Comparison of ENCODE assay signal across 40 cellular contexts in genomic region chr2:75537658-75538057, GRCh38. TPM values are rescaled to one million over a fixed set of nuclear protein-coding genes. Genes with fewer than 3 reads are reported as not detected.
"Had no signal": no experiment of that assay in that cellular context is flagged by ENCODE, and none has a peak within 500 bp of the region (broad histone marks: within the 10 kb centered on the region; RNA-seq: fewer than 3 reads in every experiment).

No MANE protein-coding gene starts in this region.

- H3K27me3 Mint-ChIP-seq: activated naive CD4-positive, alpha-beta T cell treated with anti-CD3 and anti-CD28 coated beads, Interleukin-2, amount 10 ng/mL, durations not matched to agents 7 days and 5 days; central memory CD8-positive, alpha-beta T cell had no signal

- H3K27ac Mint-ChIP-seq: activated naive CD4-positive, alpha-beta T cell treated with anti-CD3 and anti-CD28 coated beads for 36 hours; activated naive CD4-positive, alpha-beta T cell treated with anti-CD3 and anti-CD28 coated beads, Interleukin-2, amount 10 ng/mL, durations not matched to agents 7 days and 5 days; activated naive CD4-positive, alpha-beta T cell treated with anti-CD3 and anti-CD28 coated beads, Interleukin-2, amount 50 U/mL, for 24 hours; activated naive CD4-positive, alpha-beta T cell treated with anti-CD3 and anti-CD28 coated beads, Interleukin-2, amount 50 U/mL, for 72 hours; activated naive CD8-positive, alpha-beta T cell; activated naive CD8-positive, alpha-beta T cell treated with anti-CD3 and anti-CD28 coated beads for 36 hours; activated naive CD8-positive, alpha-beta T cell treated with anti-CD3 and anti-CD28 coated beads, Interleukin-2, amount 10 ng/mL, durations not matched to agents 7 days and 5 days; activated naive CD8-positive, alpha-beta T cell treated with anti-CD3 and anti-CD28 coated beads, Interleukin-2, amount 50 U/mL, for 24 hours; activated T-cell treated with anti-CD3 and anti-CD28 coated beads, Interleukin-2, amount 50 U/mL, for 24 hours; activated T-cell treated with anti-CD3 and anti-CD28 coated beads, Interleukin-2, amount 50 U/mL, for 72 hours; activated T-helper 1 cell treated with anti-CD3 and anti-CD28 coated beads, Interleukin-12 subunit alpha, Interleukin-12 subunit beta, Interleukin-2, Interleukin-4 antibody, amounts not matched to agents 30 ng/mL and 10 ng/mL and 1 ng/mL, durations not matched to agents 14 hours and 24 hours and 36 hours; activated T-helper 17 cell treated with anti-CD3 and anti-CD28 coated beads, Interleukin-2, amount 50 U/mL, for 72 hours; activated T-helper 2 cell treated with anti-CD3 and anti-CD28 coated beads, Interferon-gamma antibody, Interleukin-2, Interleukin-4, amounts not matched to agents 10 μg/mL and 5 μg/mL and 100 μg/mL, durations not matched to agents 14 hours and 24 hours and 36 hours; brain had no signal

- H3K9me3 ChIP-seq: adrenal gland, ascending aorta, body of pancreas, breast epithelium had no signal

- H3K36me3 ChIP-seq: adrenal gland, ascending aorta, breast epithelium, cardiac muscle cell had no signal

- ATAC-seq: activated naive CD4-positive, alpha-beta T cell treated with anti-CD3 and anti-CD28 coated beads, Interleukin-2, amount 50 U/mL, for 72 hours; activated naive CD8-positive, alpha-beta T cell treated with anti-CD3 and anti-CD28 coated beads, Interleukin-2, amount 50 U/mL, for 24 hours; activated T-cell treated with anti-CD3 and anti-CD28 coated beads, Interleukin-2, amount 50 U/mL, for 4 hours; activated T-cell treated with anti-CD3 and anti-CD28 coated beads, Interleukin-2, amount 50 U/mL, for 72 hours; activated T-helper 17 cell treated with anti-CD3 and anti-CD28 coated beads, Interleukin-2, amount 50 U/mL, for 72 hours; body of pancreas had no signal

- H3K4me1 ChIP-seq: adrenal gland, ascending aorta, body of pancreas, breast epithelium had no signal

- H3K4me1 Mint-ChIP-seq: activated naive CD4-positive, alpha-beta T cell treated with anti-CD3 and anti-CD28 coated beads, Interleukin-2, amount 10 ng/mL, durations not matched to agents 7 days and 5 days; activated naive CD4-positive, alpha-beta T cell treated with anti-CD3 and anti-CD28 coated beads, Interleukin-2, amount 50 U/mL, for 24 hours; activated naive CD8-positive, alpha-beta T cell treated with anti-CD3 and anti-CD28 coated beads for 36 hours; activated naive CD8-positive, alpha-beta T cell treated with anti-CD3 and anti-CD28 coated beads, Interleukin-2, amount 10 ng/mL, durations not matched to agents 7 days and 5 days; activated naive CD8-positive, alpha-beta T cell treated with anti-CD3 and anti-CD28 coated beads, Interleukin-2, amount 50 U/mL, for 24 hours; activated T-helper 17 cell treated with anti-CD3 and anti-CD28 coated beads, Interleukin-2, amount 50 U/mL, for 72 hours; brain; central memory CD8-positive, alpha-beta T cell had no signal

- H3K36me3 Mint-ChIP-seq: activated naive CD4-positive, alpha-beta T cell treated with anti-CD3 and anti-CD28 coated beads, Interleukin-2, amount 10 ng/mL, durations not matched to agents 7 days and 5 days; activated naive CD4-positive, alpha-beta T cell treated with anti-CD3 and anti-CD28 coated beads, Interleukin-2, amount 50 U/mL, for 24 hours; activated naive CD4-positive, alpha-beta T cell treated with anti-CD3 and anti-CD28 coated beads, Interleukin-2, amount 50 U/mL, for 72 hours; activated naive CD8-positive, alpha-beta T cell; activated naive CD8-positive, alpha-beta T cell treated with anti-CD3 and anti-CD28 coated beads for 36 hours; activated naive CD8-positive, alpha-beta T cell treated with anti-CD3 and anti-CD28 coated beads, Interleukin-2, amount 10 ng/mL, durations not matched to agents 7 days and 5 days; brain had no signal

- H3K4me3 ChIP-seq: adrenal gland, ascending aorta, body of pancreas, breast epithelium, cardiac muscle cell had no signal

- DNase-seq: activated effector memory CD4-positive, alpha-beta T cell treated with anti-CD3 and anti-CD28 coated beads, Interleukin-2, amount 50 U/mL, for 16 hours; activated effector memory CD4-positive, alpha-beta T cell treated with Interleukin-2 at 50 U/mL for 16 hours; activated gamma-delta T cell; activated gamma-delta T cell treated with Interleukin-2 at 50 U/mL for 16 hours; activated naive CD4-positive, alpha-beta T cell; activated naive CD4-positive, alpha-beta T cell treated with anti-CD3 and anti-CD28 coated beads for 36 hours; activated naive CD4-positive, alpha-beta T cell treated with anti-CD3 and anti-CD28 coated beads, Interleukin-2, amount 10 ng/mL, durations not matched to agents 7 days and 5 days; activated naive CD4-positive, alpha-beta T cell treated with anti-CD3 and anti-CD28 coated beads, Interleukin-2, amount 50 U/mL, for 16 hours; activated naive CD4-positive, alpha-beta T cell treated with Interleukin-2 at 50 U/mL for 16 hours; activated naive CD8-positive, alpha-beta T cell treated with anti-CD3 and anti-CD28 coated beads for 36 hours; activated naive CD8-positive, alpha-beta T cell treated with anti-CD3 and anti-CD28 coated beads, Interleukin-2, amount 10 ng/mL, durations not matched to agents 7 days and 5 days; activated naive CD8-positive, alpha-beta T cell treated with anti-CD3 and anti-CD28 coated beads, Interleukin-2, amount 50 U/mL, for 24 hours; activated T-cell treated with anti-CD3 and anti-CD28 coated beads, Interleukin-2, amount 50 U/mL, for 1 hour; activated T-cell treated with anti-CD3 and anti-CD28 coated beads, Interleukin-2, amount 50 U/mL, for 24 hours; activated T-cell treated with anti-CD3 and anti-CD28 coated beads, Interleukin-2, amount 50 U/mL, for 4 hours; activated T-cell treated with anti-CD3 and anti-CD28 coated beads, Interleukin-2, amount 50 U/mL, for 48 hours; activated T-cell treated with anti-CD3 and anti-CD28 coated beads, Interleukin-2, amount 50 U/mL, for 72 hours; amniotic stem cell; amygdala; anterior cingulate cortex; aorta; body of pancreas; brain microvascular endothelial cell; caudate nucleus; central memory CD4-positive, alpha-beta T cell; cerebellar nuclear complex had no signal

- H3K27me3 ChIP-seq: adrenal gland, ascending aorta, body of pancreas, brain microvascular endothelial cell, breast epithelium, cardiac muscle cell had no signal

- FAIRE-seq: astrocyte, bronchial epithelial cell had no signal

- H3K9me3 Mint-ChIP-seq: activated naive CD4-positive, alpha-beta T cell treated with anti-CD3 and anti-CD28 coated beads for 36 hours; activated naive CD4-positive, alpha-beta T cell treated with anti-CD3 and anti-CD28 coated beads, Interleukin-2, amount 10 ng/mL, durations not matched to agents 7 days and 5 days; activated naive CD4-positive, alpha-beta T cell treated with anti-CD3 and anti-CD28 coated beads, Interleukin-2, amount 50 U/mL, for 24 hours; activated T-helper 1 cell treated with anti-CD3 and anti-CD28 coated beads, Interleukin-12 subunit alpha, Interleukin-12 subunit beta, Interleukin-2, Interleukin-4 antibody, amounts not matched to agents 30 ng/mL and 10 ng/mL and 1 ng/mL, durations not matched to agents 14 hours and 24 hours and 36 hours; activated T-helper 17 cell treated with anti-CD3 and anti-CD28 coated beads, Interleukin-2, amount 50 U/mL, for 72 hours; activated T-helper 2 cell treated with anti-CD3 and anti-CD28 coated beads, Interferon-gamma antibody, Interleukin-2, Interleukin-4, amounts not matched to agents 10 μg/mL and 5 μg/mL and 100 μg/mL, durations not matched to agents 14 hours and 24 hours and 36 hours; central memory CD8-positive, alpha-beta T cell had no signal

- H3K27ac ChIP-seq: adrenal gland, ascending aorta, body of pancreas, brain microvascular endothelial cell, breast epithelium, cardiac muscle cell had no signal

- H3K4me3 Mint-ChIP-seq: activated naive CD4-positive, alpha-beta T cell treated with anti-CD3 and anti-CD28 coated beads for 36 hours; activated naive CD4-positive, alpha-beta T cell treated with anti-CD3 and anti-CD28 coated beads, Interleukin-2, amount 10 ng/mL, durations not matched to agents 7 days and 5 days; activated naive CD4-positive, alpha-beta T cell treated with anti-CD3 and anti-CD28 coated beads, Interleukin-2, amount 50 U/mL, for 24 hours; activated naive CD8-positive, alpha-beta T cell; activated naive CD8-positive, alpha-beta T cell treated with anti-CD3 and anti-CD28 coated beads for 36 hours; activated naive CD8-positive, alpha-beta T cell treated with anti-CD3 and anti-CD28 coated beads, Interleukin-2, amount 10 ng/mL, durations not matched to agents 7 days and 5 days; activated naive CD8-positive, alpha-beta T cell treated with anti-CD3 and anti-CD28 coated beads, Interleukin-2, amount 50 U/mL, for 24 hours; activated T-cell treated with anti-CD3 and anti-CD28 coated beads, Interleukin-2, amount 50 U/mL, for 24 hours; activated T-cell treated with anti-CD3 and anti-CD28 coated beads, Interleukin-2, amount 50 U/mL, for 4 hours; activated T-cell treated with anti-CD3 and anti-CD28 coated beads, Interleukin-2, amount 50 U/mL, for 72 hours; activated T-helper 1 cell treated with anti-CD3 and anti-CD28 coated beads, Interleukin-12 subunit alpha, Interleukin-12 subunit beta, Interleukin-2, Interleukin-4 antibody, amounts not matched to agents 30 ng/mL and 10 ng/mL and 1 ng/mL, durations not matched to agents 14 hours and 24 hours and 36 hours; activated T-helper 17 cell treated with anti-CD3 and anti-CD28 coated beads, Interleukin-2, amount 50 U/mL, for 72 hours; brain; central memory CD8-positive, alpha-beta T cell had no signal

RNA-seq across cellular contexts. Expression of gene EVA1A, which starts 23.1 kb away (rescaled TPM):
- total RNA-seq: activated naive CD4-positive, alpha-beta T cell treated with anti-CD3 and anti-CD28 coated beads for 36 hours; activated naive CD8-positive, alpha-beta T cell treated with anti-CD3 and anti-CD28 coated beads, Interleukin-2, amount 10 ng/mL, durations not matched to agents 7 days and 5 days; activated T-helper 1 cell treated with anti-CD3 and anti-CD28 coated beads, Interleukin-12 subunit alpha, Interleukin-12 subunit beta, Interleukin-2, Interleukin-4 antibody, amounts not matched to agents 30 ng/mL and 10 ng/mL and 1 ng/mL, durations not matched to agents 14 hours and 24 hours and 36 hours; activated T-helper 17 cell treated with anti-CD3 and anti-CD28 coated beads, Interleukin-2, amount 50 U/mL, for 72 hours; activated T-helper 2 cell treated with anti-CD3 and anti-CD28 coated beads, Interferon-gamma antibody, Interleukin-2, Interleukin-4, amounts not matched to agents 10 μg/mL and 5 μg/mL and 100 μg/mL, durations not matched to agents 14 hours and 24 hours and 36 hours; ascending aorta had no signal
